Comparison of ENCODE assay signal across 9 cellular contexts in genomic region chr6:150006961-150007464, GRCh38. TPM values are rescaled to one million over a fixed set of nuclear protein-coding genes. Genes with fewer than 3 reads are reported as not detected.
DNase-seq lines count a peak whose midpoint lies in the region; TF ChIP-seq lines count a peak whose summit lies in the region.
"Had no signal": no experiment of that assay in that cellular context is flagged by ENCODE, and none has a peak within 500 bp of the region (broad histone marks: within the 10 kb centered on the region; RNA-seq: fewer than 3 reads in every experiment).

No MANE protein-coding gene starts in this region.

- peaks cover 16% of the 10 kb centered on the region for H3K4me1 ChIP-seq in OCI-LY7 (ENCODE audit: insufficient read depth, low read length, poor library complexity, severe bottlenecking)

- in situ Hi-C loops in GM13977 (cut with MboI; ENCODE audit: low pct_unique_long_range_greater_than_20kb, low sequenced_read_pairs, unreplicated experiment): loop anchor here (10.0 kb wide), 1 partner anchor 62 kb away; the partner anchor contains the start of gene ULBP2

- TF ChIP-seq CTCF in AG04450 (IDR thresholded peaks at IDR 0.05; ENCODE audit: low read depth, low read length) (peak; percentile 51), GM13977 (IDR thresholded peaks at IDR 0.05; ENCODE audit: extremely low read depth, insufficient read depth, missing control alignments) (peak; percentile 51), OCI-LY7 (conservative IDR thresholded peaks at IDR 0.05; ENCODE audit: low read length) (peak; percentile 76), cardiac fibroblast (IDR thresholded peaks at IDR 0.05; ENCODE audit: low read depth, low read length) (peak; percentile 54)

- H3K9me3 ChIP-seq in AG04450 (ENCODE audit: control insufficient read depth, insufficient read depth, low read length) (no peaks in the 10 kb centered on the region), OCI-LY7 (ENCODE audit: low read length) (no peaks in the 10 kb centered on the region)

- BruUV-seq in OCI-LY7 (replicated peaks; lab: Mats Ljungman, UMichigan): no TSS peak

- H3K36me3 ChIP-seq in OCI-LY7 (ENCODE audit: insufficient read depth, low read length): no peaks in the 10 kb centered on the region; the same call in 1 of the 2 replicates

- no peak overlapping the region for H3K27ac Mint-ChIP-seq in immature natural killer cell

- H3K4me3 ChIP-seq in AG04450 (ENCODE audit: low read depth, low read length) (no peak overlapping the region), OCI-LY7 (ENCODE audit: low read depth, low read length, poor library complexity, severe bottlenecking) (no peak overlapping the region), cardiac fibroblast (replicated peaks in 1 of 2; ENCODE audit: low read depth in 2 of 2, low read length in 2 of 2) (no peak overlapping the region)

- DNase-seq in AG04450 (ENCODE audit: low read depth, low spot score): no peak
- DNase-seq in GM13977 (ENCODE audit: low spot score): peak; percentile 67
- peak; percentile 62 for DNase-seq in OCI-LY7 (ENCODE audit: low spot score)
- DNase-seq in cardiac fibroblast (ENCODE audit: low read depth in 2 of 2): peak; percentile 22 to 23
- peak; percentile 41 for DNase-seq in posterior vena cava (ENCODE audit: low spot score)
- DNase-seq in NCI-H774 (lab: John Stamatoyannopoulos, UW): no peak
- DNase-seq in T1000 (lab: John Stamatoyannopoulos, UW): no peak
- no peak for DNase-seq in immature natural killer cell

- H4K20me1 ChIP-seq in OCI-LY7 (ENCODE audit: insufficient read depth, low read length): no peaks in the 10 kb centered on the region

- no peak overlapping the region for H3K4me2 ChIP-seq in OCI-LY7 (ENCODE audit: low read length)

- H3K27ac ChIP-seq in AG04450 (ENCODE audit: low read depth, low read length): no peak overlapping the region
- no peak overlapping the region for H3K27ac ChIP-seq in OCI-LY7 (ENCODE audit: low read depth, low read length, poor library complexity, severe bottlenecking)

- POLR2A ChIA-PET in AG04450 (lab: Yijun Ruan, JAX) (no interaction called here), OCI-LY7 (lab: Charles Lee) (interaction anchor here (0.6 kb wide), 1 partner anchor 23 kb away, joined by 4 read pairs; no protein-coding TSS in a partner anchor)

- peaks cover 43% of the 10 kb centered on the region for H3K27me3 ChIP-seq in AG04450 (ENCODE audit: control insufficient read depth, insufficient read depth, low read length)

- CTCF ChIA-PET in AG04450 (lab: Charles Lee) (interaction anchor here (0.6 to 2.7 kb wide), 4 partner anchors 11 to 388 kb away, joined by 3 to 17 read pairs (median 6); no protein-coding TSS in a partner anchor), OCI-LY7 (lab: Charles Lee; ENCODE audit: unreplicated experiment) (interaction anchor here (0.6 kb wide), 1 partner anchor 388 kb away, joined by 3 read pairs; no protein-coding TSS in a partner anchor)

- H3K79me2 ChIP-seq in OCI-LY7 (ENCODE audit: insufficient read depth, low read depth, low read length): no peaks in the 10 kb centered on the region

- H3K9me3 Mint-ChIP-seq in immature natural killer cell: no peaks in the 10 kb centered on the region
- H3K9me3 Mint-ChIP-seq: central memory CD8-positive, alpha-beta T cell had no signal

- peaks cover 5 to 14% (median 9%) of the 10 kb centered on the region in 3 donors for H3K27me3 Mint-ChIP-seq in immature natural killer cell (ENCODE audit: low read depth in 3 of 3)

- no peaks in the 10 kb centered on the region for H3K9me2 ChIP-seq in OCI-LY7 (ENCODE audit: insufficient read depth, low read length)

- peaks cover 22 to 30% of the 10 kb centered on the region in 2 donors for H3K4me1 Mint-ChIP-seq in immature natural killer cell

- intact Hi-C loops in OCI-LY7 (cut with micrococcal nuclease; ENCODE audit: unreplicated experiment) (loop anchor here (5.0 kb wide), 1 partner anchor 340 kb away; no protein-coding TSS in a partner anchor), posterior vena cava (cut with DNase I) (no loop called here)

- H3K36me3 Mint-ChIP-seq in immature natural killer cell: no peaks in the 10 kb centered on the region

- no peak overlapping the region for H2AFZ ChIP-seq in OCI-LY7 (ENCODE audit: low read length)

- H3K4me3 Mint-ChIP-seq in immature natural killer cell: peak overlapping the region in 1 of 5 donors; percentile 21
- H3K4me3 Mint-ChIP-seq: central memory CD8-positive, alpha-beta T cell had no signal

RNA-seq across cellular contexts. Expression of gene RAET1L, which starts 18.3 kb away (rescaled TPM):
- polyA plus RNA-seq in AG04450 (2011; rRNA removed) (not detected in 2 replicates), immature natural killer cell (not detected)
- not detected in 2 replicates for polyA minus RNA-seq in AG04450 (2011; rRNA and poly(A)+ RNA removed)
- total RNA-seq in OCI-LY7 (2014; rRNA removed; shearing (Covaris generic)): not detected in 2 replicates
- total RNA-seq in OCI-LY7 (2022) (not detected in 2 replicates), posterior vena cava (not detected)

RNA-seq across cellular contexts. Expression of gene ULBP1, which starts 43.3 kb away (rescaled TPM):
- polyA plus RNA-seq in AG04450 (2011; rRNA removed) (2.6 and 2.8 TPM in 2 replicates), immature natural killer cell (not detected)
- polyA minus RNA-seq in AG04450 (2011; rRNA and poly(A)+ RNA removed): 0.60 and 1.0 TPM in 2 replicates
- 0.79 and 0.82 TPM in 2 replicates for total RNA-seq in OCI-LY7 (2014; rRNA removed; shearing (Covaris generic))
- total RNA-seq in OCI-LY7 (2022) (1.9 and 2.3 TPM in 2 replicates), posterior vena cava (under 1 TPM in 1 of 2 donors, not detected in 1; 0.19 TPM)

Comparison
In these comparisons a context has a peak if more than half of its experiments do, and no peak if none do; other contexts are left out.
1. DNase-seq: peak in GM13977 (single experiment), OCI-LY7 (single experiment), cardiac fibroblast (2 of 2) and posterior vena cava (single experiment); none in AG04450 (single experiment), NCI-H774 (single experiment), T1000 (single experiment) and immature natural killer cell (0 of 3).
2. Peak in every context shown above with its lines, with median percentiles within 50 percentile points of each other: CTCF ChIP-seq.